Comparison of ENCODE assay signal across 22 cellular contexts in the genomic region with DNA sequence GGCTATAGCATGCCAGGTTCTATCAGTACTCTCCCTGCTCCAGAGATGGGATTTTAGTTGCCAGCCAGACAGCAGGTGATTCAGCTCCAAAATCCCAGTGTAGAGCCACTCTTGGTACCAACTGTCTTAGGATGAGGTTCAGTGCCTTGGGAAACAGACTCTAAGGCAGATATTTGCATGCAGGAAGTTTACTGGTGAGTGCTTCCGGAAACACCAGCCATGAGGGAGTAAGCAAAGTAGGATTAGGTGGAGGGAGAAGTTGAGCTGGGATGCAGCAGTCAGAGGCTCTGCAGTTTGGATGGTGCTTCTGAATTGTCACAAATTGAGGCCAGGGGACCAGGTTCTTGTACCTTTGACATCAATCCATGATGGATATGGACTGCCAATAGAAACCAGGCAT.
DNase-seq lines count a peak whose midpoint lies in the region; ATAC-seq, FAIRE-seq and TF ChIP-seq lines count a peak whose summit lies in the region.
"Had no signal": no experiment of that assay in that cellular context is flagged by ENCODE, and none has a peak within 500 bp of the region (broad histone marks: within the 10 kb centered on the region; RNA-seq: fewer than 3 reads in every experiment).

No MANE protein-coding gene starts in this region.

- TF ChIP-seq EP300 in GM12878 (IDR thresholded peaks at IDR 0.05; ENCODE audit: borderline replicate concordance in 1 of 2, control insufficient read depth in 1 of 2, low read depth in 2 of 2, low read length in 2 of 2) = no peak

- peaks cover 6% of the 10 kb centered on the region for H3K36me3 Mint-ChIP-seq in T-helper 1 cell treated with Interleukin-12 subunit alpha and Interleukin-12 subunit beta and Interleukin-4 antibody, amounts not matched to agents 30 μg/mL and 1 μg/mL, for 36 hours (ENCODE audit: low read depth)
- H3K36me3 Mint-ChIP-seq in stimulated activated naive B cell treated with anti-CD40 and anti-IgM and Interleukin-4, amounts not matched to agents 10 μg/mL and 1 μg/mL and 100 μg/mL, for 72 hours = no peaks in the 10 kb centered on the region
- no peaks in the 10 kb centered on the region for H3K36me3 Mint-ChIP-seq in activated naive CD4-positive, alpha-beta T cell treated with anti-CD3 and anti-CD28 coated beads for 36 hours (ENCODE audit: low read depth)
- H3K36me3 Mint-ChIP-seq: CD4-positive, CD25-positive, alpha-beta regulatory T cell had no signal

- TF ChIP-seq POLR2A in GM12878 (IDR thresholded peaks at IDR 0.05; ENCODE audit: low read depth, low read length) = no peak

- H3K4me3 ChIP-seq in GM12878 = no peak overlapping the region
- H3K4me3 ChIP-seq: Peyer's patch had no signal

- no peak for TF ChIP-seq CTCF in GM12878 (IDR thresholded peaks at IDR 0.05 in 2 of 3, conservative IDR thresholded peaks at IDR 0.05 in 1 of 3; ENCODE audit: control insufficient read depth in 2 of 3, extremely low read depth in 1 of 3, insufficient read depth in 1 of 3, low read depth in 3 of 3, low read length in 3 of 3)

- intact Hi-C loops in GM12878 (cut with micrococcal nuclease; ENCODE audit: unreplicated experiment) = no loop called here
- intact Hi-C loops in activated naive CD4-positive, alpha-beta T cell treated with anti-CD3 and anti-CD28 coated beads for 36 hours (cut with micrococcal nuclease) = no loop called here

- RAD21 ChIA-PET in GM12878 (lab: Charles Lee; ENCODE audit: unreplicated experiment) = no interaction called here

- TF ChIP-seq RAD21 in GM12878 (IDR thresholded peaks at IDR 0.05; ENCODE audit: insufficient read depth, low read depth, low read length) = no peak

- WGBS in GM12878 (ENCODE audit: insufficient coverage, insufficient replicate concordance, low lambda C conversion rate, missing lambda C conversion rate) = 0% methylated on average over 1 of the region's 1 CpG

- peaks cover 3% of the 10 kb centered on the region for H3K9me3 Mint-ChIP-seq in T-helper 1 cell treated with Interleukin-12 subunit alpha and Interleukin-12 subunit beta and Interleukin-4 antibody, amounts not matched to agents 30 μg/mL and 1 μg/mL, for 36 hours
- no peaks in the 10 kb centered on the region for H3K9me3 Mint-ChIP-seq in stimulated activated naive B cell treated with anti-CD40 and anti-IgM and Interleukin-4, amounts not matched to agents 10 μg/mL and 1 μg/mL and 100 μg/mL, for 72 hours
- no peaks in the 10 kb centered on the region for H3K9me3 Mint-ChIP-seq in activated naive CD4-positive, alpha-beta T cell treated with anti-CD3 and anti-CD28 coated beads for 36 hours

- H3K36me3 ChIP-seq in GM12878 (ENCODE audit: control insufficient read depth in 2 of 2, insufficient read depth in 2 of 2, low read length in 1 of 2) = no peaks in the 10 kb centered on the region
- H3K36me3 ChIP-seq: BE2C, Peyer's patch had no signal

- no peak overlapping the region for H3K4me3 Mint-ChIP-seq in T-helper 1 cell treated with Interleukin-12 subunit alpha and Interleukin-12 subunit beta and Interleukin-4 antibody, amounts not matched to agents 30 μg/mL and 1 μg/mL, for 36 hours
- no peak overlapping the region for H3K4me3 Mint-ChIP-seq in stimulated activated naive B cell treated with anti-CD40 and anti-IgM and Interleukin-4, amounts not matched to agents 10 μg/mL and 1 μg/mL and 100 μg/mL, for 72 hours
- no peak overlapping the region for H3K4me3 Mint-ChIP-seq in activated naive CD4-positive, alpha-beta T cell treated with anti-CD3 and anti-CD28 coated beads for 36 hours
- H3K4me3 Mint-ChIP-seq: CD4-positive, CD25-positive, alpha-beta regulatory T cell had no signal

- in situ Hi-C loops in GM12878 (cut with MboI) = no loop called here

- DNase-seq in T-helper 1 cell (no peak), GM12878 (ENCODE audit: low read depth, low spot score) (no peak), NCI-H2081 (lab: John Stamatoyannopoulos, UW) (no peak)
- no peak for DNase-seq in stimulated activated naive B cell treated with anti-CD40 and anti-IgM and Interleukin-4, amounts not matched to agents 10 μg/mL and 1 μg/mL and 100 μg/mL, for 72 hours
- no peak for DNase-seq in activated naive CD4-positive, alpha-beta T cell treated with anti-CD3 and anti-CD28 coated beads for 36 hours
- DNase-seq: BE2C; CD4-positive, CD25-positive, alpha-beta regulatory T cell; DMS153; DND-41; KBM-7; NCI-H2029; NCI-H2227 treated with DMSO at 0.1 percent for 48 hours; NCI-H69; OCI-M1; Peyer's patch; SHP77 treated with DMSO at 0.1 percent for 48 hours had no signal

- no peak for FAIRE-seq in GM12878 (lab: Jason Lieb, UNC)
- FAIRE-seq: H54, HTR-8/SVneo had no signal

- peak overlapping the region; percentile 29 for H2AFZ ChIP-seq in GM12878 (ENCODE audit: control insufficient read depth, low read depth, low read length)

- BruUV-seq in GM12878 (replicated peaks; lab: Mats Ljungman, UMichigan) = no TSS peak

- POLR2A ChIA-PET in GM12878 (lab: Charles Lee) = interaction anchor here (1.4 kb wide), 1 partner anchor 23 kb away, joined by 3 read pairs; no protein-coding TSS in a partner anchor

- H3K27ac ChIP-seq in GM12878 (ENCODE audit: control insufficient read depth, insufficient read depth) = no peak overlapping the region
- H3K27ac ChIP-seq: 22Rv1, Peyer's patch had no signal

- H3K4me1 ChIP-seq in GM12878 (ENCODE audit: control insufficient read depth, insufficient read depth, low read length) = peaks cover 5% of the 10 kb centered on the region
- H3K4me1 ChIP-seq: BE2C, Peyer's patch had no signal

- SMC1A ChIA-PET in GM12878 (lab: Charles Lee; ENCODE audit: uncharacterized antibody, unreplicated experiment) = interaction anchor here (1.2 to 1.9 kb wide), 5 partner anchors 9 to 205 kb away, joined by 3 to 8 read pairs (median 5); no protein-coding TSS in a partner anchor

- H3K4me1 Mint-ChIP-seq in T-helper 1 cell treated with Interleukin-12 subunit alpha and Interleukin-12 subunit beta and Interleukin-4 antibody, amounts not matched to agents 30 μg/mL and 1 μg/mL, for 36 hours (ENCODE audit: low read depth) = peaks cover 36% of the 10 kb centered on the region
- H3K4me1 Mint-ChIP-seq in stimulated activated naive B cell treated with anti-CD40 and anti-IgM and Interleukin-4, amounts not matched to agents 10 μg/mL and 1 μg/mL and 100 μg/mL, for 72 hours = peaks cover 15 to 22% of the 10 kb centered on the region in 2 donors
- H3K4me1 Mint-ChIP-seq in activated naive CD4-positive, alpha-beta T cell treated with anti-CD3 and anti-CD28 coated beads for 36 hours (ENCODE audit: low read depth) = peaks cover 10% of the 10 kb centered on the region

- no peaks in the 10 kb centered on the region for H3K9me3 ChIP-seq in GM12878 (replicated peaks; ENCODE audit: control insufficient read depth, insufficient read depth, low read length)
- H3K9me3 ChIP-seq: BE2C, Peyer's patch had no signal

- peak; percentile 55 for ATAC-seq in HG02642 (IDR thresholded peaks at IDR 0.05; ENCODE audit: poor library complexity, unreplicated experiment)
- no peak for ATAC-seq in GM12878
- ATAC-seq in stimulated activated naive B cell treated with anti-CD40 and anti-IgM and Interleukin-4, amounts not matched to agents 10 μg/mL and 1 μg/mL and 100 μg/mL, for 72 hours (replicated peaks) = no peak
- no peak for ATAC-seq in GM18909 (IDR thresholded peaks at IDR 0.05; ENCODE audit: poor library complexity, unreplicated experiment)

- CTCF ChIA-PET in GM12878 (lab: Yijun Ruan, JAX) = no interaction called here
- CTCF ChIA-PET in activated naive CD4-positive, alpha-beta T cell treated with anti-CD3 and anti-CD28 coated beads for 36 hours (lab: Charles Lee) = interaction anchor here (0.8 kb wide), 1 partner anchor 14 kb away, joined by 3 read pairs; no protein-coding TSS in a partner anchor

- H3K9ac ChIP-seq in GM12878 (ENCODE audit: control insufficient read depth, insufficient read depth, low read length) = no peak overlapping the region

- no peaks in the 10 kb centered on the region for H3K27me3 Mint-ChIP-seq in T-helper 1 cell treated with Interleukin-12 subunit alpha and Interleukin-12 subunit beta and Interleukin-4 antibody, amounts not matched to agents 30 μg/mL and 1 μg/mL, for 36 hours (ENCODE audit: low read depth)
- no peaks in the 10 kb centered on the region for H3K27me3 Mint-ChIP-seq in stimulated activated naive B cell treated with anti-CD40 and anti-IgM and Interleukin-4, amounts not matched to agents 10 μg/mL and 1 μg/mL and 100 μg/mL, for 72 hours
- H3K27me3 Mint-ChIP-seq in activated naive CD4-positive, alpha-beta T cell treated with anti-CD3 and anti-CD28 coated beads for 36 hours (ENCODE audit: low read depth) = no peaks in the 10 kb centered on the region

- H4K20me1 ChIP-seq in GM12878 (ENCODE audit: control insufficient read depth, insufficient read depth) = no peaks in the 10 kb centered on the region

- no peak overlapping the region for H3K4me2 ChIP-seq in GM12878 (ENCODE audit: control insufficient read depth, insufficient read depth)

- H3K27me3 ChIP-seq in GM12878 (replicated peaks in 1 of 2; ENCODE audit: control insufficient read depth in 2 of 2, insufficient read depth in 2 of 2, low read length in 1 of 2) = no peaks in the 10 kb centered on the region
- H3K27me3 ChIP-seq: BE2C, Peyer's patch had no signal

- peak overlapping the region; percentile 0 for H3K27ac Mint-ChIP-seq in T-helper 1 cell treated with Interleukin-12 subunit alpha and Interleukin-12 subunit beta and Interleukin-4 antibody, amounts not matched to agents 30 μg/mL and 1 μg/mL, for 36 hours
- H3K27ac Mint-ChIP-seq in stimulated activated naive B cell treated with anti-CD40 and anti-IgM and Interleukin-4, amounts not matched to agents 10 μg/mL and 1 μg/mL and 100 μg/mL, for 72 hours = peak overlapping the region; percentile 7
- H3K27ac Mint-ChIP-seq in activated naive CD4-positive, alpha-beta T cell treated with anti-CD3 and anti-CD28 coated beads for 36 hours = no peak overlapping the region
- H3K27ac Mint-ChIP-seq: CD4-positive, CD25-positive, alpha-beta regulatory T cell had no signal

- H3K79me2 ChIP-seq in GM12878 (ENCODE audit: control insufficient read depth, insufficient read depth, low read length) = no peaks in the 10 kb centered on the region

TF ChIP-seq in GM12878, 131 proteins besides CTCF, POLR2A, EP300 and RAD21:
- no peak for TF ChIP-seq TAF1 (IDR thresholded peaks at IDR 0.05; ENCODE audit: borderline replicate concordance, low read depth, low read length)
- TF ChIP-seq RCOR1 (conservative IDR thresholded peaks at IDR 0.05; ENCODE audit: low read depth, low read length) = no peak
- TF ChIP-seq MXI1 (IDR thresholded peaks at IDR 0.05; ENCODE audit: low read depth, low read length) = no peak
TF ChIP-seq in GM12878: peak in this region for 0.
